In genomic region chr1:51927029-51927428, GRCh38 we compare ENCODE assay signal across 20 cellular contexts. TPM values are rescaled to one million over a fixed set of nuclear protein-coding genes. Genes with fewer than 3 reads are reported as not detected.
DNase-seq lines count a peak whose midpoint lies in the region; ATAC-seq and TF ChIP-seq lines count a peak whose summit lies in the region.
"Had no signal": no experiment of that assay in that cellular context is flagged by ENCODE, and none has a peak within 500 bp of the region (broad histone marks: within the 10 kb centered on the region; RNA-seq: fewer than 3 reads in every experiment).

No MANE protein-coding gene starts in this region.

- DNase-seq in EL: peak; percentile 77
- DNase-seq in HT1080 (ENCODE audit: low read depth): peak; percentile 13
- DNase-seq in brain microvascular endothelial cell: peak; percentile 8
- DNase-seq in osteoblast (ENCODE audit: insufficient read length, low spot score, missing footprints): no peak
- no peak for DNase-seq in coronary artery (ENCODE audit: low spot score)
- no peak for DNase-seq in NCI-H1048 (lab: John Stamatoyannopoulos, UW)
- DNase-seq in NCI-H524 treated with DMSO at 0.1 percent for 48 hours (lab: John Stamatoyannopoulos, UW): no peak
- DNase-seq: CD4-positive, alpha-beta memory T cell; DMS153; H7; NCI-H1105 treated with DMSO at 0.1 percent for 48 hours; NCI-H1694; NCI-H2227 treated with DMSO at 0.1 percent for 48 hours; NCI-H510A treated with DMSO at 0.1 percent for 48 hours; NCI-H82; SIG-M5 had no signal

- TF ChIP-seq CTCF in brain microvascular endothelial cell (IDR thresholded peaks at IDR 0.05; ENCODE audit: low read depth, low read length, missing control alignments) (no peak), osteoblast (IDR thresholded peaks at IDR 0.05; ENCODE audit: extremely low read depth, low read depth, low read length) (no peak), coronary artery (IDR thresholded peaks at IDR 0.05) (no peak)

- no peaks in the 10 kb centered on the region for H3K27me3 ChIP-seq in brain microvascular endothelial cell (replicated peaks)
- H3K27me3 ChIP-seq in osteoblast (ENCODE audit: insufficient read depth, low read length): no peaks in the 10 kb centered on the region
- H3K27me3 ChIP-seq: BLaER1 had no signal

- no peak overlapping the region for H2AFZ ChIP-seq in osteoblast (ENCODE audit: low read length)

- H3K36me3 ChIP-seq in brain microvascular endothelial cell (replicated peaks): no peaks in the 10 kb centered on the region
- H3K36me3 ChIP-seq in osteoblast (ENCODE audit: insufficient read depth, low read length): no peaks in the 10 kb centered on the region
- H3K36me3 ChIP-seq: BLaER1 had no signal

- H3K9me3 ChIP-seq in osteoblast (ENCODE audit: low read depth, low read length): no peaks in the 10 kb centered on the region
- H3K9me3 ChIP-seq: BLaER1 had no signal

- no peaks in the 10 kb centered on the region for H4K20me1 ChIP-seq in osteoblast (ENCODE audit: insufficient read depth, low read length)
- H4K20me1 ChIP-seq: BLaER1 had no signal

- ATAC-seq in GM19351 (IDR thresholded peaks at IDR 0.05; ENCODE audit: unreplicated experiment): no peak

- no peak overlapping the region for H3K4me3 ChIP-seq in brain microvascular endothelial cell (ENCODE audit: low read depth, low read length)
- no peak overlapping the region for H3K4me3 ChIP-seq in osteoblast (ENCODE audit: insufficient read depth, low read length)
- H3K4me3 ChIP-seq in coronary artery: no peak overlapping the region
- H3K4me3 ChIP-seq: BLaER1 had no signal

- no peaks in the 10 kb centered on the region for H3K79me2 ChIP-seq in osteoblast (ENCODE audit: insufficient read depth, low read length)

- H3K27ac ChIP-seq in brain microvascular endothelial cell (no peak overlapping the region), osteoblast (ENCODE audit: low read depth, low read length) (peak overlapping the region; percentile 60), coronary artery (no peak overlapping the region)
- H3K27ac ChIP-seq: BLaER1, HL-60, RWPE1 had no signal

- H3K4me1 ChIP-seq in osteoblast (ENCODE audit: insufficient read depth, low read length): peaks cover 42% of the 10 kb centered on the region
- H3K4me1 ChIP-seq: BLaER1 had no signal

- H3K4me2 ChIP-seq in osteoblast (ENCODE audit: insufficient read depth, low read length): no peak overlapping the region
- H3K4me2 ChIP-seq: BLaER1 had no signal

- in situ Hi-C loops in brain microvascular endothelial cell (cut with HindIII; ENCODE audit: low pct_ligation_motif_present, low sequenced_read_pairs): no loop called here

RNA-seq across cellular contexts. Expression of gene NRDC, which starts 48.5 kb away (rescaled TPM):
- 57.0 and 57.8 TPM in 2 replicates for total RNA-seq in HT1080 (2014; rRNA removed; shearing (Covaris generic))
- polyA plus RNA-seq in HT1080 (2015; cell fraction: cytosol; rRNA removed): 77.4 and 89.7 TPM in 2 replicates
- 170 and 179 TPM in 2 replicates for polyA plus RNA-seq in HT1080 (2015; cell fraction: nucleus; rRNA removed)
- 81.4 and 90.5 TPM in 2 replicates for total RNA-seq in osteoblast

Comparison
In these comparisons a context has a peak if more than half of its experiments do, and no peak if none do; other contexts are left out.
1. DNase-seq: peak in EL (single experiment), HT1080 (single experiment) and brain microvascular endothelial cell (single experiment); none in osteoblast (single experiment), coronary artery (single experiment), NCI-H1048 (single experiment) and NCI-H524 treated with DMSO at 0.1 percent for 48 hours (single experiment).